8 cellular contexts compared by ENCODE assay signal in genomic region chr1:168365719-168366474, GRCh38.
A peak's percentile ranks its signal among the peaks of the same experiment; 100 is the strongest.
DNase-seq lines count a peak whose midpoint lies in the region; ATAC-seq and TF ChIP-seq lines count a peak whose summit lies in the region.
"Had no signal": no experiment of that assay in that cellular context is flagged by ENCODE, and none has a peak within 500 bp of the region (broad histone marks: within the 10 kb centered on the region; RNA-seq: fewer than 3 reads in every experiment).

No MANE protein-coding gene starts in this region.

- H3K79me2 ChIP-seq in mesendoderm (ENCODE audit: control insufficient read depth, insufficient read depth, low read length): no peaks in the 10 kb centered on the region

- no peaks in the 10 kb centered on the region for H3K36me3 ChIP-seq in mesendoderm (ENCODE audit: control insufficient read depth, insufficient read depth, low read length)

- no peak overlapping the region for H3K9ac ChIP-seq in mesendoderm (ENCODE audit: low read length)

- H3K4ac ChIP-seq in mesendoderm (ENCODE audit: low read depth, low read length): no peak overlapping the region

- H3K4me1 ChIP-seq in mesendoderm (ENCODE audit: control insufficient read depth, low read depth, low read length): peaks cover 8% of the 10 kb centered on the region

- no peaks in the 10 kb centered on the region for H3K79me1 ChIP-seq in mesendoderm (ENCODE audit: low read length)

- no peaks in the 10 kb centered on the region for H3K27me3 ChIP-seq in mesendoderm (ENCODE audit: insufficient read depth, low read length, poor library complexity)

- no peak overlapping the region for H2BK5ac ChIP-seq in mesendoderm (ENCODE audit: low read length)

- no peak overlapping the region for H3K18ac ChIP-seq in mesendoderm (ENCODE audit: low read length)

- POLR2A ChIA-PET in WTC11 (lab: Charles Lee): no interaction called here

- H3K4me3 Mint-ChIP-seq in WTC11: no peak overlapping the region

- H3K4me1 Mint-ChIP-seq in WTC11: no peaks in the 10 kb centered on the region

- WGBS in mesendoderm (ENCODE audit: extremely low coverage, insufficient coverage, low lambda C conversion rate): no CpG with 5 or more reads among the region's 9 CpGs

- H4K5ac ChIP-seq in mesendoderm (ENCODE audit: low read length): no peak overlapping the region

- no peak overlapping the region for H3K27ac ChIP-seq in mesendoderm (ENCODE audit: low read depth, low read length)

- H3K9me3 Mint-ChIP-seq in WTC11: no peaks in the 10 kb centered on the region

- no peaks in the 10 kb centered on the region for H3K36me3 Mint-ChIP-seq in WTC11

- H3K4me3 ChIP-seq in mesendoderm (ENCODE audit: low read length): no peak overlapping the region

- no peak overlapping the region for H2AK5ac ChIP-seq in mesendoderm (ENCODE audit: low read length)

- H3K27me3 Mint-ChIP-seq in WTC11 (ENCODE audit: low read depth): no peaks in the 10 kb centered on the region; the same call in 1 of the 2 replicates

- ATAC-seq in WTC11 (peak; percentile 66; the same call in 1 of the 2 replicates), GM19035 (IDR thresholded peaks at IDR 0.05; ENCODE audit: unreplicated experiment) (no peak)

- H2BK15ac ChIP-seq in mesendoderm (replicated peaks; ENCODE audit: low read depth): no peak overlapping the region

- H2BK120ac ChIP-seq in mesendoderm (ENCODE audit: low read depth, low read length): no peak overlapping the region

- H3K27ac Mint-ChIP-seq in WTC11: no peak overlapping the region

- H3K56ac ChIP-seq in mesendoderm (ENCODE audit: low read length): no peak overlapping the region

- H4K8ac ChIP-seq in mesendoderm (ENCODE audit: low read depth, low read length): no peak overlapping the region

- CTCF ChIA-PET in WTC11 (lab: Charles Lee): interaction anchor here (0.7 to 5.3 kb wide), 8 partner anchors 10 to 187 kb away, joined by 3 to 64 read pairs (median 4); partner anchors contain the start of genes SFT2D2 and TIPRL

- H3K23ac ChIP-seq in mesendoderm (ENCODE audit: low read length): no peak overlapping the region

- H3K4me2 ChIP-seq in mesendoderm (ENCODE audit: low read length): no peak overlapping the region

- TF ChIP-seq CTCF in WTC11 (IDR thresholded peaks at IDR 0.05): no peak

- DNase-seq in EH (ENCODE audit: low read depth) (peak; percentile 23), HT-29 (ENCODE audit: low spot score) (peak; percentile 60), WTC11 (ENCODE audit: low spot score) (no peak), mesendoderm (peak; percentile 71), NCI-H1694 treated with DMSO at 0.1 percent for 48 hours (lab: John Stamatoyannopoulos, UW) (no peak), NCI-H1930 (lab: John Stamatoyannopoulos, UW) (no peak)
- DNase-seq: NCI-H446 had no signal

TF ChIP-seq in WTC11, 78 proteins besides CTCF, POLR2A, EP300 and RAD21:
- TF ChIP-seq ZBTB21 (CRISPR knock-in tag; IDR thresholded peaks at IDR 0.05; ENCODE audit: borderline replicate concordance) (no peak), TP53 (CRISPR knock-in tag; IDR thresholded peaks at IDR 0.05) (no peak), NFATC4 (CRISPR knock-in tag; IDR thresholded peaks at IDR 0.05) (no peak), ATF1 (CRISPR knock-in tag; IDR thresholded peaks at IDR 0.05) (no peak), KAT7 (CRISPR knock-in tag; IDR thresholded peaks at IDR 0.05; ENCODE audit: borderline replicate concordance) (no peak), PRRX2 (CRISPR knock-in tag; IDR thresholded peaks at IDR 0.05) (no peak)

Comparison
In these comparisons a context has a peak if more than half of its experiments do, and no peak if none do; other contexts are left out.
1. DNase-seq: peak in EH (single experiment), HT-29 (single experiment) and mesendoderm (single experiment); none in WTC11 (single experiment), NCI-H1694 treated with DMSO at 0.1 percent for 48 hours (single experiment) and NCI-H1930 (0 of 2).